11 cellular contexts compared by ENCODE assay signal in genomic region chr19:11338164-11338563, GRCh38. TPM values are rescaled to one million over a fixed set of nuclear protein-coding genes. Genes with fewer than 3 reads are reported as not detected.
DNase-seq lines count a peak whose midpoint lies in the region; ATAC-seq and TF ChIP-seq lines count a peak whose summit lies in the region.
"Had no signal": no experiment of that assay in that cellular context is flagged by ENCODE, and none has a peak within 500 bp of the region (broad histone marks: within the 10 kb centered on the region; RNA-seq: fewer than 3 reads in every experiment).

No MANE protein-coding gene starts in this region.

- H3K79me2 ChIP-seq in parathyroid adenoma: peaks cover 4% of the 10 kb centered on the region

- H3K9ac ChIP-seq in NT2/D1 (ENCODE audit: insufficient read length, low read depth) (no peak overlapping the region), parathyroid adenoma (no peak overlapping the region)

- H3K9me3 Mint-ChIP-seq in CD4-positive, alpha-beta memory T cell: peaks cover 0 to 2% (median 0%) of the 10 kb centered on the region in 8 donors
- H3K9me3 Mint-ChIP-seq: T-helper 1 cell treated with Interleukin-12 subunit alpha and Interleukin-12 subunit beta and Interleukin-4 antibody, amounts not matched to agents 30 μg/mL and 1 μg/mL, for 36 hours had no signal

- CTCF ChIA-PET in CD4-positive, alpha-beta memory T cell (lab: Charles Lee; ENCODE audit: partially characterized antibody): interaction anchor here (0.9 kb wide), 1 partner anchor 45 kb away, joined by 3 read pairs; no protein-coding TSS in a partner anchor

- no peaks in the 10 kb centered on the region for H3K27me3 ChIP-seq in CD4-positive, alpha-beta memory T cell (ENCODE audit: insufficient read depth, low read length)
- H3K27me3 ChIP-seq in NT2/D1 (ENCODE audit: insufficient read depth, insufficient read length) (no peaks in the 10 kb centered on the region), esophagus squamous epithelium (no peaks in the 10 kb centered on the region), parathyroid adenoma (ENCODE audit: control insufficient read depth, insufficient read depth, low read length) (no peaks in the 10 kb centered on the region)

- H3K9me3 ChIP-seq in CD4-positive, alpha-beta memory T cell (ENCODE audit: control insufficient read depth in 1 of 2, low read length in 2 of 2): no peaks in the 10 kb centered on the region
- H3K9me3 ChIP-seq in NT2/D1 (ENCODE audit: insufficient read depth, low read length) (peaks cover 6% of the 10 kb centered on the region; the same call in 1 of the 2 replicates), esophagus squamous epithelium (no peaks in the 10 kb centered on the region), parathyroid adenoma (ENCODE audit: control insufficient read depth, low read length) (no peaks in the 10 kb centered on the region)

- 40 to 59% methylated on average over 1 to 4 of the region's 7 CpGs for WGBS in esophagus squamous epithelium, 2 donors

- peak overlapping the region in 7 of 8 donors; percentile 26 to 87 (median 79) for H3K4me3 Mint-ChIP-seq in CD4-positive, alpha-beta memory T cell

- peaks cover 30% of the 10 kb centered on the region for H3K4me1 ChIP-seq in CD4-positive, alpha-beta memory T cell (ENCODE audit: insufficient read depth, low read length)
- peaks cover 3% of the 10 kb centered on the region for H3K4me1 ChIP-seq in NT2/D1 (ENCODE audit: insufficient read depth, insufficient read length)
- H3K4me1 ChIP-seq in esophagus squamous epithelium: peaks cover 15 to 43% (median 16%) of the 10 kb centered on the region in 3 donors
- peaks cover 9% of the 10 kb centered on the region for H3K4me1 ChIP-seq in parathyroid adenoma

- TF ChIP-seq POLR2A in esophagus squamous epithelium (IDR thresholded peaks at IDR 0.05): no peak

- H3K4me2 ChIP-seq in parathyroid adenoma (ENCODE audit: low read length): peak overlapping the region; percentile 94

- no peak for ATAC-seq in GM21529 (IDR thresholded peaks at IDR 0.05; ENCODE audit: unreplicated experiment)
- no peak for ATAC-seq in HG03457 (IDR thresholded peaks at IDR 0.05; ENCODE audit: unreplicated experiment)
- ATAC-seq in GM21390 (IDR thresholded peaks at IDR 0.05; ENCODE audit: unreplicated experiment): no peak

- no peaks in the 10 kb centered on the region for H3K36me3 ChIP-seq in CD4-positive, alpha-beta memory T cell (ENCODE audit: insufficient read depth, low read length)
- peaks cover 34% of the 10 kb centered on the region for H3K36me3 ChIP-seq in NT2/D1 (ENCODE audit: insufficient read depth, insufficient read length, low read length)
- H3K36me3 ChIP-seq in esophagus squamous epithelium: peaks cover 39 to 65% (median 39%) of the 10 kb centered on the region in 3 donors
- no peaks in the 10 kb centered on the region for H3K36me3 ChIP-seq in parathyroid adenoma (ENCODE audit: control insufficient read depth, insufficient read depth, low read length)

- intact Hi-C loops in CD4-positive, alpha-beta memory T cell (cut with micrococcal nuclease): no loop called here
- intact Hi-C loops in esophagus squamous epithelium (cut with DNase I): no loop called here

- H3K27ac ChIP-seq in CD4-positive, alpha-beta memory T cell (ENCODE audit: low read depth, low read length): no peak overlapping the region
- H3K27ac ChIP-seq in esophagus squamous epithelium (peak overlapping the region; percentile 91 to 95 (median 93)), parathyroid adenoma (no peak overlapping the region)

- no peak overlapping the region for H2AFZ ChIP-seq in parathyroid adenoma

- H3K36me3 Mint-ChIP-seq in CD4-positive, alpha-beta memory T cell: peaks cover 22 to 26% of the 10 kb centered on the region in 2 donors

- DNase-seq in CD4-positive, alpha-beta memory T cell: no peak
- DNase-seq in NT2/D1 (ENCODE audit: low read depth, low spot score) (no peak), esophagus squamous epithelium (lab: John Stamatoyannopoulos, UW) (no peak), DMS53 (lab: John Stamatoyannopoulos, UW) (no peak)
- DNase-seq: erythroblast; stimulated activated CD4-positive, alpha-beta T cell treated with anti-CD3 and anti-CD28 coated beads, Interleukin-2, amount 100 ng/mL, for 48 hours had no signal

- no peak overlapping the region for H3K4me3 ChIP-seq in CD4-positive, alpha-beta memory T cell (ENCODE audit: low read length in 2 of 2)
- H3K4me3 ChIP-seq in NT2/D1 (ENCODE audit: insufficient read length, low read depth) (peak overlapping the region; percentile 67), esophagus squamous epithelium (peak overlapping the region; percentile 80 to 98 (median 86)), parathyroid adenoma (ENCODE audit: low read depth, low read length) (no peak overlapping the region)

- peaks cover 16 to 32% (median 24%) of the 10 kb centered on the region in 4 donors for H3K4me1 Mint-ChIP-seq in CD4-positive, alpha-beta memory T cell

- no peaks in the 10 kb centered on the region for H3K27me3 Mint-ChIP-seq in CD4-positive, alpha-beta memory T cell

- TF ChIP-seq CTCF in esophagus squamous epithelium (IDR thresholded peaks at IDR 0.05) (no peak), parathyroid adenoma (IDR thresholded peaks at IDR 0.05) (no peak)

- H3K27ac Mint-ChIP-seq in CD4-positive, alpha-beta memory T cell: peak overlapping the region in 5 of 7 donors; percentile 41 to 88 (median 53)
- H3K27ac Mint-ChIP-seq: T-helper 1 cell treated with Interleukin-12 subunit alpha and Interleukin-12 subunit beta and Interleukin-4 antibody, amounts not matched to agents 30 μg/mL and 1 μg/mL, for 36 hours had no signal

- POLR2A ChIA-PET in CD4-positive, alpha-beta memory T cell (lab: Charles Lee; ENCODE audit: partially characterized antibody): interaction anchor here (0.8 to 1.0 kb wide), 2 partner anchors 17 to 42 kb away, joined by 3 to 4 read pairs; no protein-coding TSS in a partner anchor

RNA-seq across cellular contexts. Expression of gene RAB3D, which starts 1.3 kb away (rescaled TPM):
- total RNA-seq in CD4-positive, alpha-beta memory T cell: 1 to 10 TPM; 6.0 to 8.6 TPM
- 1 to 10 TPM; 1.9 to 2.5 TPM for polyA plus RNA-seq in CD4-positive, alpha-beta memory T cell
- 10 to 100 TPM; 55.9 to 90.4 (median 73.8) TPM for total RNA-seq in esophagus squamous epithelium

RNA-seq across cellular contexts. Expression of gene TMEM205, which starts 7.9 kb away (rescaled TPM):
- total RNA-seq in CD4-positive, alpha-beta memory T cell: 10 to 100 TPM; 26.1 to 28.5 TPM
- 10 to 100 TPM; 56.1 to 86.3 TPM for polyA plus RNA-seq in CD4-positive, alpha-beta memory T cell
- 100 to 1,000 TPM in 2 of 4 donors, 10 to 100 TPM in 2; 80.1 to 173 (median 129) TPM for total RNA-seq in esophagus squamous epithelium

RNA-seq across cellular contexts. Expression of gene CCDC159, which starts 8.2 kb away (rescaled TPM):
- total RNA-seq in CD4-positive, alpha-beta memory T cell: 10 to 100 TPM; 90.7 to 91.8 TPM
- 10 to 100 TPM in 1 of 2 donors, 1 to 10 TPM in 1; 9.2 to 16.8 TPM for polyA plus RNA-seq in CD4-positive, alpha-beta memory T cell
- 10 to 100 TPM in 1 of 4 donors, 1 to 10 TPM in 3; 5.7 to 17.7 (median 8.0) TPM for total RNA-seq in esophagus squamous epithelium

RNA-seq across cellular contexts. Expression of gene PLPPR2, which starts 17.1 kb away (rescaled TPM):
- total RNA-seq in CD4-positive, alpha-beta memory T cell: 10 to 100 TPM; 10.9 to 12.2 TPM
- polyA plus RNA-seq in CD4-positive, alpha-beta memory T cell: 1 to 10 TPM in 1 of 2 donors, under 1 TPM in 1; 0.16 to 1.1 TPM
- 10 to 100 TPM in 1 of 4 donors, 1 to 10 TPM in 3; 5.1 to 14.2 (median 9.7) TPM for total RNA-seq in esophagus squamous epithelium

RNA-seq across cellular contexts. Expression of gene SWSAP1, which starts 36.3 kb away (rescaled TPM):
- 1 to 10 TPM; 4.0 to 4.8 TPM for total RNA-seq in CD4-positive, alpha-beta memory T cell
- 1 to 10 TPM; 6.4 to 6.5 TPM for polyA plus RNA-seq in CD4-positive, alpha-beta memory T cell
- 1 to 10 TPM; 1.0 to 2.9 (median 1.3) TPM for total RNA-seq in esophagus squamous epithelium

Comparison
In these comparisons a context has a peak if more than half of its experiments do, and no peak if none do; other contexts are left out.
1. H3K27ac ChIP-seq: peak in esophagus squamous epithelium (4 of 4); none in CD4-positive, alpha-beta memory T cell (single experiment) and parathyroid adenoma (single experiment).
2. H3K4me3 ChIP-seq: peak in NT2/D1 (single experiment) and esophagus squamous epithelium (4 of 4); none in CD4-positive, alpha-beta memory T cell (0 of 2) and parathyroid adenoma (single experiment).
3. RNA of gene RAB3D, which starts 1.3 kb away (total RNA-seq): 55.9 to 90.4 TPM in esophagus squamous epithelium; 6.0 to 8.6 TPM in CD4-positive, alpha-beta memory T cell; every median in the first group is over 4 times any median in the second.
4. RNA of gene CCDC159, which starts 8.2 kb away (total RNA-seq): 90.7 to 91.8 TPM in CD4-positive, alpha-beta memory T cell; 5.7 to 17.7 TPM in esophagus squamous epithelium; every median in the first group is over 4 times any median in the second.